ENCODE assay signal across 13 cellular contexts in the genomic region with DNA sequence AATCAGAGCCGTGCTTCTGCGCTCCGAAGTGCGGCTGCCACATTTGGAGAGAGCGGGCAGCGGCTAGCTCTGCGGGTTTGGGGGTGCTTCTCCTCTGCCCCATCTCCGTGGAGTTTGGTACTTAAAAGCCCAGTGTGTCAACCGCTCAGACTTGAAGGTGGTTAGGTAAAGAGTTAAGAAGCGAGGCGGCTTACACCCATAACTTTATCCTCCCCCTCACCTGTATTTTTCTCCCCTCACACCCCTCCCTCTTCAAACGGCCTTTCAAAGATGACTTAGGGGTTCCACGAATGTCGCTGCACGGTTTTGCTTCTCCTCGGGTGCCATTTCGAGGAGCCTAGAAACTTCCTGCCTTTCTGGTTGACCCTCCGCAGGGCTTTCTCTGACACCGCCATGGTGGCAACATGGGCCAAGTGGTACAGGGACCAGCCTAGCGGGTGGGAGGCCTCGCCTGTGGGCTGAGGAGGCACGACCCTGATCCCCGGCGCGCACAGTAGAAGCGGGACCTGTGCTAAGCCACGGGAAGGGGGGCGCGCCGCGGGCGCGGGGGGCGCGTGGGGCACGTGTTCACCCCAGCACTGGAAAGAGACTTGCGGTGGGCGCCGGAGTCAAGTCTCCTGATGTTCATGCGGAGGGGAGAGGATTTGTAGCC. TPM values are rescaled to one million over a fixed set of nuclear protein-coding genes. Genes with fewer than 3 reads are reported as not detected.
DNase-seq lines count a peak whose midpoint lies in the region; ATAC-seq, FAIRE-seq and TF ChIP-seq lines count a peak whose summit lies in the region.
"Had no signal": no experiment of that assay in that cellular context is flagged by ENCODE, and none has a peak within 500 bp of the region (broad histone marks: within the 10 kb centered on the region; RNA-seq: fewer than 3 reads in every experiment).

No MANE protein-coding gene starts in this region.

- TF ChIP-seq CTCF in H1 (IDR thresholded peaks at IDR 0.05; ENCODE audit: control extremely low read depth in 1 of 3, insufficient read depth in 1 of 3, low read depth in 1 of 3, low read length in 3 of 3): no peak

- H4K8ac ChIP-seq in H1 (ENCODE audit: extremely low read depth, insufficient read depth, low read length): peak overlapping the region; percentile 76; the same call in 1 of the 2 replicates
- no peak overlapping the region for H4K8ac ChIP-seq in mesenchymal stem cell (ENCODE audit: low read length)

- TF ChIP-seq EP300 in H1 (IDR thresholded peaks at IDR 0.05; ENCODE audit: borderline replicate concordance in 1 of 2, low read depth in 2 of 2, low read length in 2 of 2): no peak

- H3K9ac ChIP-seq in H1 (replicated peaks in 1 of 4; ENCODE audit: extremely low read depth in 1 of 4, low read depth in 3 of 4, low read length in 3 of 4) (peak overlapping the region in 3 of 4 experiments; percentile 44 to 57 (median 56); a peak in 5 of 7 replicates), mesenchymal stem cell (ENCODE audit: low read length) (peak overlapping the region; percentile 8)

- 2% methylated on average over 36 of the region's 40 CpGs; no CpG with 5 or more reads in 1 of the 2 experiments for WGBS in H1 (ENCODE audit: extremely low coverage in 1 of 2, insufficient coverage in 1 of 2, insufficient read length in 1 of 2, insufficient replicate concordance in 2 of 2, low coverage in 1 of 2, low lambda C conversion rate in 2 of 2, missing lambda C conversion rate in 1 of 2), 2 experiments
- WGBS in mesenchymal stem cell: 5% methylated on average over 37 of the region's 40 CpGs

- ATAC-seq in HG02623 (IDR thresholded peaks at IDR 0.05; ENCODE audit: unreplicated experiment): no peak
- ATAC-seq: activated T-helper 17 cell treated with anti-CD3 and anti-CD28 coated beads, Interleukin-2, amount 50 U/mL, for 72 hours; natural killer cell had no signal

- CTCF ChIA-PET in H1 (lab: Charles Lee; ENCODE audit: partially characterized antibody): interaction anchor here (0.7 to 2.4 kb wide), 6 partner anchors 7 to 994 kb away, joined by 3 to 9 read pairs (median 4); no protein-coding TSS in a partner anchor

- H2AK5ac ChIP-seq in H1 (ENCODE audit: low read depth, low read length) (no peak overlapping the region; the same call in 1 of the 2 replicates), mesenchymal stem cell (ENCODE audit: low read length, severe bottlenecking) (no peak overlapping the region)

- H3K4me2 ChIP-seq in H1 (ENCODE audit: insufficient read depth in 1 of 2, low read depth in 2 of 2, low read length in 2 of 2): peak overlapping the region; percentile 93 to 95
- H3K4me2 ChIP-seq in mesenchymal stem cell (ENCODE audit: low read length, poor library complexity, severe bottlenecking): no peak overlapping the region

- H2AFZ ChIP-seq in H1 (ENCODE audit: low read length): no peak overlapping the region
- H2AFZ ChIP-seq in mesenchymal stem cell (ENCODE audit: low read depth, low read length): no peak overlapping the region

- no peak for TF ChIP-seq POLR2A in H1 (IDR thresholded peaks at IDR 0.05; ENCODE audit: control extremely low read depth in 1 of 2, low read depth in 2 of 2, low read length in 2 of 2)

- H2BK20ac ChIP-seq in H1 (ENCODE audit: low read length): peak overlapping the region; percentile 72; the same call in 1 of the 2 replicates

- H3K27me3 ChIP-seq in H1 (replicated peaks in 1 of 4; ENCODE audit: control insufficient read depth in 3 of 4, extremely low read depth in 1 of 4, insufficient read depth in 3 of 4, low read length in 3 of 4): peaks cover 17 to 62% (median 50%) of the 10 kb centered on the region in 4 experiments
- H3K27me3 ChIP-seq in mesenchymal stem cell (ENCODE audit: control insufficient read depth in 1 of 2, insufficient read depth in 1 of 2, low read length in 2 of 2): peaks cover 99 to 100% of the 10 kb centered on the region in 2 experiments

- TF ChIP-seq RAD21 in H1 (IDR thresholded peaks at IDR 0.05 in 1 of 2, conservative IDR thresholded peaks at IDR 0.05 in 1 of 2; ENCODE audit: low read depth in 2 of 2, low read length in 2 of 2): no peak

- no peak overlapping the region for H3K14ac ChIP-seq in H1 (ENCODE audit: insufficient read length)
- no peak overlapping the region for H3K14ac ChIP-seq in mesenchymal stem cell (ENCODE audit: low read length in 2 of 2)

- no peaks in the 10 kb centered on the region for H3K79me2 ChIP-seq in H1 (ENCODE audit: control insufficient read depth in 1 of 2, insufficient read depth in 2 of 2, low read length in 2 of 2)

- POLR2A ChIA-PET in H1 (lab: Charles Lee; ENCODE audit: partially characterized antibody): interaction anchor here (0.6 to 3.3 kb wide), 8 partner anchors 9 to 445 kb away, joined by 3 to 20 read pairs (median 6); partner anchors contain the start of gene NFIB

- H2BK15ac ChIP-seq in H1 (ENCODE audit: low read length): 0 out of 2 replicates have a peak overlapping the region, but pooled peaks have one; percentile 41
- H2BK15ac ChIP-seq in mesenchymal stem cell (ENCODE audit: low read depth, poor library complexity, severe bottlenecking): no peak overlapping the region

- peak overlapping the region; percentile 72; the same call in 1 of the 2 replicates for H2BK5ac ChIP-seq in H1 (ENCODE audit: low read depth, low read length)
- no peak overlapping the region for H2BK5ac ChIP-seq in mesenchymal stem cell (ENCODE audit: low read depth, low read length, poor library complexity, severe bottlenecking)

- H3K18ac ChIP-seq in H1 (ENCODE audit: extremely low read depth, low read length) (peak overlapping the region; percentile 90), mesenchymal stem cell (ENCODE audit: low read depth in 1 of 2, low read length in 2 of 2) (no peak overlapping the region)

- DNase-seq in NCI-H1092 (lab: John Stamatoyannopoulos, UW) (peak; percentile 77), NCI-H1092 treated with DMSO at 0.1 percent for 48 hours (lab: John Stamatoyannopoulos, UW) (no peak), H1 (ENCODE audit: low read depth in 1 of 2, low spot score in 2 of 2) (peak in 1 of 2 experiments; percentile 68), mesenchymal stem cell (no peak), middle frontal gyrus (ENCODE audit: extremely low spot score, low spot score) (no peak)
- no peak for DNase-seq in central memory CD4-positive, alpha-beta T cell
- DNase-seq: 8988T; effector memory CD4-positive, alpha-beta T cell; natural killer cell; NCI-H510A had no signal

- H2BK12ac ChIP-seq in H1 (ENCODE audit: low read depth, low read length) (peak overlapping the region; percentile 93), mesenchymal stem cell (ENCODE audit: low read length in 2 of 2) (no peak overlapping the region)

- no peaks in the 10 kb centered on the region for H4K20me1 ChIP-seq in H1 (replicated peaks in 1 of 2; ENCODE audit: control insufficient read depth in 1 of 2, insufficient read depth in 2 of 2, low read length in 2 of 2)

- H3K56ac ChIP-seq in H1 (replicated peaks; ENCODE audit: insufficient read length, low read depth, low read length): no peak overlapping the region

- peak overlapping the region; percentile 70 for H4K91ac ChIP-seq in H1 (replicated peaks; ENCODE audit: insufficient read length, low read length)
- H4K91ac ChIP-seq in mesenchymal stem cell (ENCODE audit: low read length): no peak overlapping the region

- no peak overlapping the region for H4K5ac ChIP-seq in H1 (ENCODE audit: insufficient read length, low read depth, low read length)

- H3K23me2 ChIP-seq in H1 (ENCODE audit: low read depth, low read length): peaks cover 39% of the 10 kb centered on the region

- no peak for FAIRE-seq in H1 (lab: Jason Lieb, UNC)

- H3K4me3 ChIP-seq in H1 (ENCODE audit: extremely low read depth in 1 of 4, insufficient read depth in 2 of 4, low read depth in 3 of 4, low read length in 4 of 4): peak overlapping the region; percentile 58 to 70 (median 64)
- H3K4me3 ChIP-seq in mesenchymal stem cell (ENCODE audit: insufficient read depth in 1 of 2, low read depth in 1 of 2, low read length in 2 of 2): peak overlapping the region in 1 of 2 experiments; percentile 73

- H3K4me1 ChIP-seq in H1 (replicated peaks in 1 of 4; ENCODE audit: control insufficient read depth in 3 of 4, insufficient read depth in 4 of 4, low read length in 3 of 4): peaks cover 20 to 35% (median 24%) of the 10 kb centered on the region in 4 experiments
- H3K4me1 ChIP-seq in mesenchymal stem cell (ENCODE audit: control insufficient read depth, insufficient read depth, low read depth, low read length): peaks cover 37% of the 10 kb centered on the region

- H3K36me3 ChIP-seq in H1 (ENCODE audit: control insufficient read depth in 2 of 4, insufficient read depth in 4 of 4, low read length in 3 of 4) (no peaks in the 10 kb centered on the region), mesenchymal stem cell (ENCODE audit: control insufficient read depth in 1 of 2, insufficient read depth in 2 of 2, low read depth in 1 of 2, low read length in 2 of 2) (no peaks in the 10 kb centered on the region)

- H3K9me3 ChIP-seq in H1 (ENCODE audit: insufficient read depth in 2 of 2, low read depth in 1 of 2, low read length in 1 of 2) (no peaks in the 10 kb centered on the region; a peak in 1 of 4 replicates), mesenchymal stem cell (ENCODE audit: control insufficient read depth, low read length) (no peaks in the 10 kb centered on the region)

- no peak overlapping the region for H2BK120ac ChIP-seq in H1 (replicated peaks; ENCODE audit: low read depth, low read length)
- no peak overlapping the region for H2BK120ac ChIP-seq in mesenchymal stem cell (ENCODE audit: low read depth, low read length)

- no peak overlapping the region for H3K23ac ChIP-seq in H1 (ENCODE audit: insufficient read length)
- H3K23ac ChIP-seq in mesenchymal stem cell (ENCODE audit: low read length in 2 of 2): no peak overlapping the region

- peak overlapping the region; percentile 15 for H3K4ac ChIP-seq in H1 (replicated peaks; ENCODE audit: insufficient read length, low read depth, low read length)
- no peak overlapping the region for H3K4ac ChIP-seq in mesenchymal stem cell (ENCODE audit: low read depth in 1 of 2, low read length in 2 of 2)

- no peak overlapping the region for H3K27ac ChIP-seq in H1 (ENCODE audit: low read depth, low read length)
- H3K27ac ChIP-seq in mesenchymal stem cell (ENCODE audit: low read length, poor library complexity, severe bottlenecking): no peak overlapping the region
- H3K27ac ChIP-seq in temporal lobe (ENCODE audit: low read depth, low read length): peak overlapping the region; percentile 87

- no peaks in the 10 kb centered on the region for H3K79me1 ChIP-seq in H1 (ENCODE audit: low read depth, low read length)
- H3K79me1 ChIP-seq in mesenchymal stem cell (replicated peaks; ENCODE audit: low read length, poor library complexity, severe bottlenecking): no peaks in the 10 kb centered on the region

RNA-seq across cellular contexts. Expression of gene NFIB, which starts 31.8 kb away (rescaled TPM):
- total RNA-seq in H1 (2021; fragmentation: NEBNext Ultra II Directional; extraction: Animal tissue kit (Norgen Biotek cat#: 25700)): 11.6 and 13.1 TPM in 2 replicates
- polyA plus RNA-seq in H1 (2011; rRNA removed): 2.1 and 2.6 TPM in 2 replicates
- 2.1 TPM for polyA plus RNA-seq in H1 (2011; cell fraction: cytosol; rRNA removed)
- polyA plus RNA-seq in H1 (2011; cell fraction: nucleus; rRNA removed): 14.2 TPM
- 3.8 to 6.3 TPM (median 4.5 TPM) in 4 replicates for polyA plus RNA-seq in H1 (2012, experiment 1 of 2)
- polyA plus RNA-seq in H1 (2012, experiment 2 of 2): 0.62 TPM
- polyA plus RNA-seq in H1 (2013, experiment 1 of 2): 5.5 TPM
- polyA plus RNA-seq in H1 (2013, experiment 2 of 2): 4.7 TPM
- 25.7 and 40.9 TPM in 2 replicates for polyA minus RNA-seq in H1 (2011; rRNA and poly(A)+ RNA removed)
- 4.4 TPM for polyA minus RNA-seq in H1 (2011; cell fraction: cytosol; rRNA and poly(A)+ RNA removed)
- 54.6 TPM for polyA minus RNA-seq in H1 (2011; cell fraction: nucleus; rRNA and poly(A)+ RNA removed)
- 1.2 TPM for polyA plus RNA-seq in mesenchymal stem cell (2013, experiment 1 of 2)
- polyA plus RNA-seq in mesenchymal stem cell (2013, experiment 2 of 2): 0.78 TPM
- 139 TPM for total RNA-seq in temporal lobe
